Comparison of ENCODE assay signal across 11 cellular contexts in the genomic region with DNA sequence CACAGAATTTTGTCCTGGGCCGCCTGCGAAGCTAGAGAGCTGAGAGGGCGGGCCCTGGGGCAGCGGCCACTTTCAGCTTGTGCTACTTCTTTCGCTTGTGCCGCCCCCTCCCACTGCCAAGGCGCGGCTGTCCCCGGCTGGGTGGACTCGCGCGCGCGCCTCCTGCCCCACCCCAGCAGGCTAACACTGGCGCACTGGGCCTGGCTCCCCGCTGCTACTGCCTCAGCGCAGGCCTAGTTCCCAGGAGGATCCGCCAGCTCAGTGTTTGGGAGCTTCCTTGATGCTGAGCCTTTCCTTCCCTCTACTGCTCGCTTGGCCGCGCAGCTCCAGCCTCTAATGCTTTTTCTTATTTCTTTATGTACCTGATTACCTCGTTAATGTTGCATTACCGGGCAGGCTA. TPM values are rescaled to one million over a fixed set of nuclear protein-coding genes. Genes with fewer than 3 reads are reported as not detected.
DNase-seq lines count a peak whose midpoint lies in the region; ATAC-seq and TF ChIP-seq lines count a peak whose summit lies in the region.
"Had no signal": no experiment of that assay in that cellular context is flagged by ENCODE, and none has a peak within 500 bp of the region (broad histone marks: within the 10 kb centered on the region; RNA-seq: fewer than 3 reads in every experiment).

No MANE protein-coding gene starts in this region.

- H3K9me3 Mint-ChIP-seq in activated naive CD8-positive, alpha-beta T cell (ENCODE audit: low read depth) = peaks cover 2% of the 10 kb centered on the region
- peaks cover 7% of the 10 kb centered on the region for H3K9me3 Mint-ChIP-seq in activated naive CD8-positive, alpha-beta T cell treated with anti-CD3 and anti-CD28 coated beads, Interleukin-2, amount 50 U/mL, for 24 hours

- no peak overlapping the region for H3K27ac Mint-ChIP-seq in activated naive CD8-positive, alpha-beta T cell
- no peak overlapping the region for H3K27ac Mint-ChIP-seq in activated naive CD8-positive, alpha-beta T cell treated with anti-CD3 and anti-CD28 coated beads, Interleukin-2, amount 50 U/mL, for 24 hours

- ATAC-seq in activated naive CD8-positive, alpha-beta T cell treated with anti-CD3 and anti-CD28 coated beads, Interleukin-2, amount 50 U/mL, for 24 hours = no peak
- ATAC-seq in Right ventricle myocardium superior (ENCODE audit: poor library complexity) = peak; percentile 83
- ATAC-seq in mucosa of descending colon = peak; percentile 98
- ATAC-seq in aorta (ENCODE audit: low FRiP score) = peak; percentile 80
- ATAC-seq in GM19463 (IDR thresholded peaks at IDR 0.05; ENCODE audit: unreplicated experiment) = no peak
- ATAC-seq in HG02885 (IDR thresholded peaks at IDR 0.05; ENCODE audit: poor library complexity, unreplicated experiment) = no peak
- ATAC-seq: A549 had no signal

- peak overlapping the region; percentile 20 for H3K4me3 Mint-ChIP-seq in activated naive CD8-positive, alpha-beta T cell
- H3K4me3 Mint-ChIP-seq in activated naive CD8-positive, alpha-beta T cell treated with anti-CD3 and anti-CD28 coated beads, Interleukin-2, amount 50 U/mL, for 24 hours = no peak overlapping the region

- H3K4me1 ChIP-seq in mucosa of descending colon (ENCODE audit: low read depth) = peaks cover 7% of the 10 kb centered on the region
- H3K4me1 ChIP-seq in aorta (ENCODE audit: control insufficient read depth in 1 of 2, insufficient read depth in 2 of 2, low read length in 2 of 2) = no peaks in the 10 kb centered on the region
- H3K4me1 ChIP-seq: A549 had no signal

- TF ChIP-seq CTCF in mucosa of descending colon (IDR thresholded peaks at IDR 0.05) = no peak

- intact Hi-C loops in Right ventricle myocardium superior (cut with DNase I) (no loop called here), mucosa of descending colon (cut with DNase I, micrococcal nuclease) (no loop called here), aorta (cut with DNase I) (no loop called here)

- H3K27me3 Mint-ChIP-seq in activated naive CD8-positive, alpha-beta T cell = peaks cover 19% of the 10 kb centered on the region
- H3K27me3 Mint-ChIP-seq in activated naive CD8-positive, alpha-beta T cell treated with anti-CD3 and anti-CD28 coated beads, Interleukin-2, amount 50 U/mL, for 24 hours = peaks cover 35% of the 10 kb centered on the region

- H3K27ac ChIP-seq in aorta (ENCODE audit: low read depth in 1 of 2, low read length in 2 of 2) = no peak overlapping the region
- H3K27ac ChIP-seq: A549 had no signal

- no peaks in the 10 kb centered on the region for H3K27me3 ChIP-seq in aorta (ENCODE audit: control insufficient read depth in 1 of 2, insufficient read depth in 2 of 2, low read length in 1 of 2)

- H3K36me3 ChIP-seq in mucosa of descending colon (ENCODE audit: low read depth) (no peaks in the 10 kb centered on the region), aorta (ENCODE audit: control insufficient read depth in 1 of 2, insufficient read depth in 2 of 2, low read length in 1 of 2) (no peaks in the 10 kb centered on the region)

- H3K4me1 Mint-ChIP-seq in activated naive CD8-positive, alpha-beta T cell (ENCODE audit: low read depth) = peaks cover 3% of the 10 kb centered on the region
- H3K4me1 Mint-ChIP-seq in activated naive CD8-positive, alpha-beta T cell treated with anti-CD3 and anti-CD28 coated beads, Interleukin-2, amount 50 U/mL, for 24 hours = peaks cover 2% of the 10 kb centered on the region

- 23 to 25% methylated on average over 22 to 23 of the region's 23 CpGs for WGBS in aorta, 2 donors

- no peak overlapping the region for H3K4me3 ChIP-seq in mucosa of descending colon
- H3K4me3 ChIP-seq in aorta (ENCODE audit: low read length in 2 of 2) = no peak overlapping the region
- H3K4me3 ChIP-seq: A549 had no signal

- no peaks in the 10 kb centered on the region for H3K36me3 Mint-ChIP-seq in activated naive CD8-positive, alpha-beta T cell
- H3K36me3 Mint-ChIP-seq in activated naive CD8-positive, alpha-beta T cell treated with anti-CD3 and anti-CD28 coated beads, Interleukin-2, amount 50 U/mL, for 24 hours (ENCODE audit: low read depth) = no peaks in the 10 kb centered on the region

- H3K9me3 ChIP-seq in mucosa of descending colon (no peaks in the 10 kb centered on the region), aorta (ENCODE audit: control insufficient read depth, low read length) (no peaks in the 10 kb centered on the region)
- H3K9me3 ChIP-seq: A549 had no signal

- DNase-seq in activated naive CD8-positive, alpha-beta T cell treated with anti-CD3 and anti-CD28 coated beads, Interleukin-2, amount 50 U/mL, for 24 hours = no peak
- peak; percentile 71 for DNase-seq in Right ventricle myocardium superior
- DNase-seq in mucosa of descending colon = peak; percentile 62 to 78 (median 76)
- DNase-seq in aorta = peak; percentile 59 to 81
- DNase-seq in stimulated activated CD4-positive, alpha-beta T cell treated with anti-CD3 and anti-CD28 coated beads, Interleukin-4, amount 100 ng/mL, for 24 hours = no peak
- DNase-seq: midbrain, NCI-H2029 treated with DMSO at 0.1 percent for 48 hours had no signal

RNA-seq across cellular contexts. Expression of gene METAP2, which starts 27.4 kb away (rescaled TPM):
- 51.4 TPM for total RNA-seq in Right ventricle myocardium superior
- total RNA-seq in mucosa of descending colon = 10 to 100 TPM; 35.2 to 67.7 (median 51.5) TPM
- total RNA-seq in aorta = 10 to 100 TPM; 55.7 to 64.2 TPM
- 100 to 1,000 TPM in 1 of 2 donors, 10 to 100 TPM in 1; 77.0 to 106 TPM for polyA plus RNA-seq in aorta

Comparison
In these comparisons a context has a peak if more than half of its experiments do, and no peak if none do; other contexts are left out.
1. ATAC-seq: peak in Right ventricle myocardium superior (single experiment), mucosa of descending colon (single experiment) and aorta (single experiment); none in activated naive CD8-positive, alpha-beta T cell treated with anti-CD3 and anti-CD28 coated beads, Interleukin-2, amount 50 U/mL, for 24 hours (single experiment), GM19463 (single experiment) and HG02885 (single experiment).
2. DNase-seq: peak in Right ventricle myocardium superior (single experiment), mucosa of descending colon (3 of 3) and aorta (2 of 2); none in activated naive CD8-positive, alpha-beta T cell treated with anti-CD3 and anti-CD28 coated beads, Interleukin-2, amount 50 U/mL, for 24 hours (single experiment) and stimulated activated CD4-positive, alpha-beta T cell treated with anti-CD3 and anti-CD28 coated beads, Interleukin-4, amount 100 ng/mL, for 24 hours (single experiment).